Comparison of ENCODE assay signal across 1 cellular context in the genomic region with DNA sequence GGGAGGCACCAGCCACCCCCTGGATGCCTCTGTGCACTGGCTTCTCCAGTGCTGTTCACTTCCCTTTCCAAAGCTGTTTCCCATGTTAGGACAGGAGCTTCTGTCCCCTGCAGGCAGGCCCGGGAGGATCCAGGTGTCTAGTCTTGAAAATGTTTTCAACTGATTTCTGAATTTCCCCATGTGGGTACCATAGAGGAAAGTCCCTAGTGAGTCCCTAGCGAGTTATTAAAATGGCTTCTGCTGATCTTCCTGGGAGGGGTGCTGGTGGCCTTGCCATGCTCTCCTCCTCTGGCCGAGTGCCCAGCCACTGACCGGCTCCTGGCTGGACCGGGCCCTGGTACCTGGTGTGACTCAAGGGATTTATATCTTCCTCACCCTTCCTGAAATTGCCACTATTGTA.
A peak's percentile ranks its signal among the peaks of the same experiment; 100 is the strongest.
TF ChIP-seq lines count a peak whose summit lies in the region.

No MANE protein-coding gene starts in this region.

TF ChIP-seq in GM12878, 131 proteins besides CTCF, POLR2A, EP300 and RAD21 (continues in another document):
- TF ChIP-seq, protein P1, sequence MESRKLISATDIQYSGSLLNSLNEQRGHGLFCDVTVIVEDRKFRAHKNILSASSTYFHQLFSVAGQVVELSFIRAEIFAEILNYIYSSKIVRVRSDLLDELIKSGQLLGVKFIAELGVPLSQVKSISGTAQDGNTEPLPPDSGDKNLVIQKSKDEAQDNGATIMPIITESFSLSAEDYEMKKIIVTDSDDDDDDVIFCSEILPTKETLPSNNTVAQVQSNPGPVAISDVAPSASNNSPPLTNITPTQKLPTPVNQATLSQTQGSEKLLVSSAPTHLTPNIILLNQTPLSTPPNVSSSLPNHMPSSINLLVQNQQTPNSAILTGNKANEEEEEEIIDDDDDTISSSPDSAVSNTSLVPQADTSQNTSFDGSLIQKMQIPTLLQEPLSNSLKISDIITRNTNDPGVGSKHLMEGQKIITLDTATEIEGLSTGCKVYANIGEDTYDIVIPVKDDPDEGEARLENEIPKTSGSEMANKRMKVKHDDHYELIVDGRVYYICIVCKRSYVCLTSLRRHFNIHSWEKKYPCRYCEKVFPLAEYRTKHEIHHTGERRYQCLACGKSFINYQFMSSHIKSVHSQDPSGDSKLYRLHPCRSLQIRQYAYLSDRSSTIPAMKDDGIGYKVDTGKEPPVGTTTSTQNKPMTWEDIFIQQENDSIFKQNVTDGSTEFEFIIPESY (IDR thresholded peaks at IDR 0.05), result no peak
- TF ChIP-seq TCF12 (IDR thresholded peaks at IDR 0.05; ENCODE audit: low read depth, low read length) (0 out of 2 replicates have a peak, but pooled peaks have one; percentile 47), SP1 (IDR thresholded peaks at IDR 0.05; ENCODE audit: low read depth, low read length) (no peak), HDAC2 (IDR thresholded peaks at IDR 0.05) (no peak), RUNX3 (IDR thresholded peaks at IDR 0.05; ENCODE audit: low read length) (0 out of 2 replicates have a peak, but pooled peaks have one; percentile 12), MTA3 (IDR thresholded peaks at IDR 0.05; ENCODE audit: borderline replicate concordance, low read length) (no peak), NFXL1 (IDR thresholded peaks at IDR 0.05; ENCODE audit: borderline replicate concordance) (no peak), CHD4 (IDR thresholded peaks at IDR 0.05) (no peak), SMC3 (IDR thresholded peaks at IDR 0.05; ENCODE audit: borderline replicate concordance, low read length) (no peak), ZNF217 (IDR thresholded peaks at IDR 0.05) (no peak), STAT1 (conservative IDR thresholded peaks at IDR 0.05) (no peak), CREB1 (IDR thresholded peaks at IDR 0.05; ENCODE audit: low read depth) (no peak), DPF2 (IDR thresholded peaks at IDR 0.05) (0 out of 2 replicates have a peak, but pooled peaks have one; percentile 45), SPI1 (IDR thresholded peaks at IDR 0.05; ENCODE audit: borderline replicate concordance, insufficient read depth, low read depth, low read length) (no peak), NR2C1 (IDR thresholded peaks at IDR 0.05) (no peak), NFIC (IDR thresholded peaks at IDR 0.05; ENCODE audit: low read depth, low read length) (no peak), ZZZ3 (IDR thresholded peaks at IDR 0.05; ENCODE audit: control insufficient read depth, insufficient read length, low read depth) (no peak), PAX5 (IDR thresholded peaks at IDR 0.05; ENCODE audit: borderline replicate concordance, low read depth, low read length) (0 out of 2 replicates have a peak, but pooled peaks have one; percentile 19), NR2F1 (conservative IDR thresholded peaks at IDR 0.05) (no peak), GATAD2B (conservative IDR thresholded peaks at IDR 0.05; ENCODE audit: low read depth) (no peak), MYB (IDR thresholded peaks at IDR 0.05; ENCODE audit: borderline replicate concordance, low read depth, low read length) (no peak; the same call in 1 of the 2 replicates), CBX5 (IDR thresholded peaks at IDR 0.05; ENCODE audit: low read depth) (no peak), MEF2A (IDR thresholded peaks at IDR 0.05; ENCODE audit: insufficient read depth, low read depth, low read length) (no peak), RELA (IDR thresholded peaks at IDR 0.05; ENCODE audit: borderline replicate concordance, partially characterized antibody) (peak; percentile 92), NFYA (IDR thresholded peaks at IDR 0.05; ENCODE audit: borderline replicate concordance, low read depth, low read length) (no peak), EED (IDR thresholded peaks at IDR 0.05; ENCODE audit: low read depth) (peak; percentile 66), YY1 (IDR thresholded peaks at IDR 0.05; ENCODE audit: low read depth, low read length) (peak; percentile 86), SREBF2 (IDR thresholded peaks at IDR 0.05; ENCODE audit: low read length) (no peak), IKZF1 (conservative IDR thresholded peaks at IDR 0.05) (peak; percentile 78), TAF1 (IDR thresholded peaks at IDR 0.05; ENCODE audit: borderline replicate concordance, low read depth, low read length) (peak; percentile 65; the same call in 1 of the 2 replicates)
- TF ChIP-seq, protein P2, sequence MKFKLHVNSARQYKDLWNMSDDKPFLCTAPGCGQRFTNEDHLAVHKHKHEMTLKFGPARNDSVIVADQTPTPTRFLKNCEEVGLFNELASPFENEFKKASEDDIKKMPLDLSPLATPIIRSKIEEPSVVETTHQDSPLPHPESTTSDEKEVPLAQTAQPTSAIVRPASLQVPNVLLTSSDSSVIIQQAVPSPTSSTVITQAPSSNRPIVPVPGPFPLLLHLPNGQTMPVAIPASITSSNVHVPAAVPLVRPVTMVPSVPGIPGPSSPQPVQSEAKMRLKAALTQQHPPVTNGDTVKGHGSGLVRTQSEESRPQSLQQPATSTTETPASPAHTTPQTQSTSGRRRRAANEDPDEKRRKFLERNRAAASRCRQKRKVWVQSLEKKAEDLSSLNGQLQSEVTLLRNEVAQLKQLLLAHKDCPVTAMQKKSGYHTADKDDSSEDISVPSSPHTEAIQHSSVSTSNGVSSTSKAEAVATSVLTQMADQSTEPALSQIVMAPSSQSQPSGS (IDR thresholded peaks at IDR 0.05; ENCODE audit: low read length), result no peak
- TF ChIP-seq, protein P3, sequence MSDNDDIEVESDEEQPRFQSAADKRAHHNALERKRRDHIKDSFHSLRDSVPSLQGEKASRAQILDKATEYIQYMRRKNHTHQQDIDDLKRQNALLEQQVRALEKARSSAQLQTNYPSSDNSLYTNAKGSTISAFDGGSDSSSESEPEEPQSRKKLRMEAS (IDR thresholded peaks at IDR 0.05; ENCODE audit: low read depth, low read length), result no peak
- TF ChIP-seq, protein P4, sequence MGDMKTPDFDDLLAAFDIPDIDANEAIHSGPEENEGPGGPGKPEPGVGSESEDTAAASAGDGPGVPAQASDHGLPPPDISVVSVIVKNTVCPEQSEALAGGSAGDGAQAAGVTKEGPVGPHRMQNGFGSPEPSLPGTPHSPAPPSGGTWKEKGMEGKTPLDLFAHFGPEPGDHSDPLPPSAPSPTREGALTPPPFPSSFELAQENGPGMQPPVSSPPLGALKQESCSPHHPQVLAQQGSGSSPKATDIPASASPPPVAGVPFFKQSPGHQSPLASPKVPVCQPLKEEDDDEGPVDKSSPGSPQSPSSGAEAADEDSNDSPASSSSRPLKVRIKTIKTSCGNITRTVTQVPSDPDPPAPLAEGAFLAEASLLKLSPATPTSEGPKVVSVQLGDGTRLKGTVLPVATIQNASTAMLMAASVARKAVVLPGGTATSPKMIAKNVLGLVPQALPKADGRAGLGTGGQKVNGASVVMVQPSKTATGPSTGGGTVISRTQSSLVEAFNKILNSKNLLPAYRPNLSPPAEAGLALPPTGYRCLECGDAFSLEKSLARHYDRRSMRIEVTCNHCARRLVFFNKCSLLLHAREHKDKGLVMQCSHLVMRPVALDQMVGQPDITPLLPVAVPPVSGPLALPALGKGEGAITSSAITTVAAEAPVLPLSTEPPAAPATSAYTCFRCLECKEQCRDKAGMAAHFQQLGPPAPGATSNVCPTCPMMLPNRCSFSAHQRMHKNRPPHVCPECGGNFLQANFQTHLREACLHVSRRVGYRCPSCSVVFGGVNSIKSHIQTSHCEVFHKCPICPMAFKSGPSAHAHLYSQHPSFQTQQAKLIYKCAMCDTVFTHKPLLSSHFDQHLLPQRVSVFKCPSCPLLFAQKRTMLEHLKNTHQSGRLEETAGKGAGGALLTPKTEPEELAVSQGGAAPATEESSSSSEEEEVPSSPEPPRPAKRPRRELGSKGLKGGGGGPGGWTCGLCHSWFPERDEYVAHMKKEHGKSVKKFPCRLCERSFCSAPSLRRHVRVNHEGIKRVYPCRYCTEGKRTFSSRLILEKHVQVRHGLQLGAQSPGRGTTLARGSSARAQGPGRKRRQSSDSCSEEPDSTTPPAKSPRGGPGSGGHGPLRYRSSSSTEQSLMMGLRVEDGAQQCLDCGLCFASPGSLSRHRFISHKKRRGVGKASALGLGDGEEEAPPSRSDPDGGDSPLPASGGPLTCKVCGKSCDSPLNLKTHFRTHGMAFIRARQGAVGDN (IDR thresholded peaks at IDR 0.05), result 0 out of 2 replicates have a peak, but pooled peaks have one; percentile 44
- TF ChIP-seq, protein P5, sequence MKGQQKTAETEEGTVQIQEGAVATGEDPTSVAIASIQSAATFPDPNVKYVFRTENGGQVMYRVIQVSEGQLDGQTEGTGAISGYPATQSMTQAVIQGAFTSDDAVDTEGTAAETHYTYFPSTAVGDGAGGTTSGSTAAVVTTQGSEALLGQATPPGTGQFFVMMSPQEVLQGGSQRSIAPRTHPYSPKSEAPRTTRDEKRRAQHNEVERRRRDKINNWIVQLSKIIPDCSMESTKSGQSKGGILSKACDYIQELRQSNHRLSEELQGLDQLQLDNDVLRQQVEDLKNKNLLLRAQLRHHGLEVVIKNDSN (IDR thresholded peaks at IDR 0.05; ENCODE audit: borderline replicate concordance, extremely low read length, insufficient read depth, low read depth, low read length), result no peak
- TF ChIP-seq, protein P6, sequence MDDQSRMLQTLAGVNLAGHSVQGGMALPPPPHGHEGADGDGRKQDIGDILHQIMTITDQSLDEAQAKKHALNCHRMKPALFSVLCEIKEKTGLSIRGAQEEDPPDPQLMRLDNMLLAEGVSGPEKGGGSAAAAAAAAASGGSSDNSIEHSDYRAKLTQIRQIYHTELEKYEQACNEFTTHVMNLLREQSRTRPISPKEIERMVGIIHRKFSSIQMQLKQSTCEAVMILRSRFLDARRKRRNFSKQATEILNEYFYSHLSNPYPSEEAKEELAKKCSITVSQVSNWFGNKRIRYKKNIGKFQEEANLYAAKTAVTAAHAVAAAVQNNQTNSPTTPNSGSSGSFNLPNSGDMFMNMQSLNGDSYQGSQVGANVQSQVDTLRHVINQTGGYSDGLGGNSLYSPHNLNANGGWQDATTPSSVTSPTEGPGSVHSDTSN (IDR thresholded peaks at IDR 0.05; ENCODE audit: insufficient replicate concordance, low read depth, low read length), result no peak
- TF ChIP-seq, protein P7, sequence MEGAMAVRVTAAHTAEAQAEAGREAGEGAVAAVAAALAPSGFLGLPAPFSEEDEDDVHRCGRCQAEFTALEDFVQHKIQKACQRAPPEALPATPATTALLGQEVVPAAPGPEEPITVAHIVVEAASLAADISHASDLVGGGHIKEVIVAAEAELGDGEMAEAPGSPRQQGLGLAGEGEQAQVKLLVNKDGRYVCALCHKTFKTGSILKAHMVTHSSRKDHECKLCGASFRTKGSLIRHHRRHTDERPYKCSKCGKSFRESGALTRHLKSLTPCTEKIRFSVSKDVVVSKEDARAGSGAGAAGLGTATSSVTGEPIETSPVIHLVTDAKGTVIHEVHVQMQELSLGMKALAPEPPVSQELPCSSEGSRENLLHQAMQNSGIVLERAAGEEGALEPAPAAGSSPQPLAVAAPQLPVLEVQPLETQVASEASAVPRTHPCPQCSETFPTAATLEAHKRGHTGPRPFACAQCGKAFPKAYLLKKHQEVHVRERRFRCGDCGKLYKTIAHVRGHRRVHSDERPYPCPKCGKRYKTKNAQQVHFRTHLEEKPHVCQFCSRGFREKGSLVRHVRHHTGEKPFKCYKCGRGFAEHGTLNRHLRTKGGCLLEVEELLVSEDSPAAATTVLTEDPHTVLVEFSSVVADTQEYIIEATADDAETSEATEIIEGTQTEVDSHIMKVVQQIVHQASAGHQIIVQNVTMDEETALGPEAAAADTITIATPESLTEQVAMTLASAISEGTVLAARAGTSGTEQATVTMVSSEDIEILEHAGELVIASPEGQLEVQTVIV (IDR thresholded peaks at IDR 0.05; ENCODE audit: borderline replicate concordance, partially characterized antibody), result no peak
- TF ChIP-seq, protein P8, sequence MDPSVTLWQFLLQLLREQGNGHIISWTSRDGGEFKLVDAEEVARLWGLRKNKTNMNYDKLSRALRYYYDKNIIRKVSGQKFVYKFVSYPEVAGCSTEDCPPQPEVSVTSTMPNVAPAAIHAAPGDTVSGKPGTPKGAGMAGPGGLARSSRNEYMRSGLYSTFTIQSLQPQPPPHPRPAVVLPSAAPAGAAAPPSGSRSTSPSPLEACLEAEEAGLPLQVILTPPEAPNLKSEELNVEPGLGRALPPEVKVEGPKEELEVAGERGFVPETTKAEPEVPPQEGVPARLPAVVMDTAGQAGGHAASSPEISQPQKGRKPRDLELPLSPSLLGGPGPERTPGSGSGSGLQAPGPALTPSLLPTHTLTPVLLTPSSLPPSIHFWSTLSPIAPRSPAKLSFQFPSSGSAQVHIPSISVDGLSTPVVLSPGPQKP (IDR thresholded peaks at IDR 0.05; ENCODE audit: low read depth, low read length), result no peak
- TF ChIP-seq, protein P9, sequence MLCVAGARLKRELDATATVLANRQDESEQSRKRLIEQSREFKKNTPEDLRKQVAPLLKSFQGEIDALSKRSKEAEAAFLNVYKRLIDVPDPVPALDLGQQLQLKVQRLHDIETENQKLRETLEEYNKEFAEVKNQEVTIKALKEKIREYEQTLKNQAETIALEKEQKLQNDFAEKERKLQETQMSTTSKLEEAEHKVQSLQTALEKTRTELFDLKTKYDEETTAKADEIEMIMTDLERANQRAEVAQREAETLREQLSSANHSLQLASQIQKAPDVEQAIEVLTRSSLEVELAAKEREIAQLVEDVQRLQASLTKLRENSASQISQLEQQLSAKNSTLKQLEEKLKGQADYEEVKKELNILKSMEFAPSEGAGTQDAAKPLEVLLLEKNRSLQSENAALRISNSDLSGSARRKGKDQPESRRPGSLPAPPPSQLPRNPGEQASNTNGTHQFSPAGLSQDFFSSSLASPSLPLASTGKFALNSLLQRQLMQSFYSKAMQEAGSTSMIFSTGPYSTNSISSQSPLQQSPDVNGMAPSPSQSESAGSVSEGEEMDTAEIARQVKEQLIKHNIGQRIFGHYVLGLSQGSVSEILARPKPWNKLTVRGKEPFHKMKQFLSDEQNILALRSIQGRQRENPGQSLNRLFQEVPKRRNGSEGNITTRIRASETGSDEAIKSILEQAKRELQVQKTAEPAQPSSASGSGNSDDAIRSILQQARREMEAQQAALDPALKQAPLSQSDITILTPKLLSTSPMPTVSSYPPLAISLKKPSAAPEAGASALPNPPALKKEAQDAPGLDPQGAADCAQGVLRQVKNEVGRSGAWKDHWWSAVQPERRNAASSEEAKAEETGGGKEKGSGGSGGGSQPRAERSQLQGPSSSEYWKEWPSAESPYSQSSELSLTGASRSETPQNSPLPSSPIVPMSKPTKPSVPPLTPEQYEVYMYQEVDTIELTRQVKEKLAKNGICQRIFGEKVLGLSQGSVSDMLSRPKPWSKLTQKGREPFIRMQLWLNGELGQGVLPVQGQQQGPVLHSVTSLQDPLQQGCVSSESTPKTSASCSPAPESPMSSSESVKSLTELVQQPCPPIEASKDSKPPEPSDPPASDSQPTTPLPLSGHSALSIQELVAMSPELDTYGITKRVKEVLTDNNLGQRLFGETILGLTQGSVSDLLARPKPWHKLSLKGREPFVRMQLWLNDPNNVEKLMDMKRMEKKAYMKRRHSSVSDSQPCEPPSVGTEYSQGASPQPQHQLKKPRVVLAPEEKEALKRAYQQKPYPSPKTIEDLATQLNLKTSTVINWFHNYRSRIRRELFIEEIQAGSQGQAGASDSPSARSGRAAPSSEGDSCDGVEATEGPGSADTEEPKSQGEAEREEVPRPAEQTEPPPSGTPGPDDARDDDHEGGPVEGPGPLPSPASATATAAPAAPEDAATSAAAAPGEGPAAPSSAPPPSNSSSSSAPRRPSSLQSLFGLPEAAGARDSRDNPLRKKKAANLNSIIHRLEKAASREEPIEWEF (IDR thresholded peaks at IDR 0.05; ENCODE audit: insufficient replicate concordance, low read depth, low read length), result no peak
